ENCODE assay signal across 1 cellular context in the genomic region with DNA sequence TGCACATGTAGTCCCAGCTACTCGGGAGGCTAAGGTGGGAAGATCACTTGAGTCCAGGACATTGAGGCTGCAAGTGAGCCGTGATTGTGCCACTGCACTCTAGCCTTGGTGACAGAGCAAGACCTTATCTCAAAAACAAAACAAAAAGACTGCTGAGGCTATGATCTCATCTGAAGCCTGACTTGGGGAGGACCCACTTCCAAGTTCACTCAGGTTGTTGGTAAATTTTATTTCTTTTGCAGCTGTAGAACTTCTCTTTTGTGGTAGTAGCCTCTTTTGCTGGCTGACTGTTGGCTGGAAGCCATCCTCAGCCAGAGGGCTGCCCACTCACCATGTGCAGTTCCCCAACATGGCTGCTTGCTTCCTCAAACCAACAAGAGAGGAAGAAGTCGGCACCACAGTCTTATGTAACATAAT.
TF ChIP-seq lines count a peak whose summit lies in the region.

No MANE protein-coding gene starts in this region.

TF ChIP-seq in GM23338, 12 proteins besides CTCF, POLR2A, EP300 and RAD21 (continued from another document):
- TF ChIP-seq, protein P1, sequence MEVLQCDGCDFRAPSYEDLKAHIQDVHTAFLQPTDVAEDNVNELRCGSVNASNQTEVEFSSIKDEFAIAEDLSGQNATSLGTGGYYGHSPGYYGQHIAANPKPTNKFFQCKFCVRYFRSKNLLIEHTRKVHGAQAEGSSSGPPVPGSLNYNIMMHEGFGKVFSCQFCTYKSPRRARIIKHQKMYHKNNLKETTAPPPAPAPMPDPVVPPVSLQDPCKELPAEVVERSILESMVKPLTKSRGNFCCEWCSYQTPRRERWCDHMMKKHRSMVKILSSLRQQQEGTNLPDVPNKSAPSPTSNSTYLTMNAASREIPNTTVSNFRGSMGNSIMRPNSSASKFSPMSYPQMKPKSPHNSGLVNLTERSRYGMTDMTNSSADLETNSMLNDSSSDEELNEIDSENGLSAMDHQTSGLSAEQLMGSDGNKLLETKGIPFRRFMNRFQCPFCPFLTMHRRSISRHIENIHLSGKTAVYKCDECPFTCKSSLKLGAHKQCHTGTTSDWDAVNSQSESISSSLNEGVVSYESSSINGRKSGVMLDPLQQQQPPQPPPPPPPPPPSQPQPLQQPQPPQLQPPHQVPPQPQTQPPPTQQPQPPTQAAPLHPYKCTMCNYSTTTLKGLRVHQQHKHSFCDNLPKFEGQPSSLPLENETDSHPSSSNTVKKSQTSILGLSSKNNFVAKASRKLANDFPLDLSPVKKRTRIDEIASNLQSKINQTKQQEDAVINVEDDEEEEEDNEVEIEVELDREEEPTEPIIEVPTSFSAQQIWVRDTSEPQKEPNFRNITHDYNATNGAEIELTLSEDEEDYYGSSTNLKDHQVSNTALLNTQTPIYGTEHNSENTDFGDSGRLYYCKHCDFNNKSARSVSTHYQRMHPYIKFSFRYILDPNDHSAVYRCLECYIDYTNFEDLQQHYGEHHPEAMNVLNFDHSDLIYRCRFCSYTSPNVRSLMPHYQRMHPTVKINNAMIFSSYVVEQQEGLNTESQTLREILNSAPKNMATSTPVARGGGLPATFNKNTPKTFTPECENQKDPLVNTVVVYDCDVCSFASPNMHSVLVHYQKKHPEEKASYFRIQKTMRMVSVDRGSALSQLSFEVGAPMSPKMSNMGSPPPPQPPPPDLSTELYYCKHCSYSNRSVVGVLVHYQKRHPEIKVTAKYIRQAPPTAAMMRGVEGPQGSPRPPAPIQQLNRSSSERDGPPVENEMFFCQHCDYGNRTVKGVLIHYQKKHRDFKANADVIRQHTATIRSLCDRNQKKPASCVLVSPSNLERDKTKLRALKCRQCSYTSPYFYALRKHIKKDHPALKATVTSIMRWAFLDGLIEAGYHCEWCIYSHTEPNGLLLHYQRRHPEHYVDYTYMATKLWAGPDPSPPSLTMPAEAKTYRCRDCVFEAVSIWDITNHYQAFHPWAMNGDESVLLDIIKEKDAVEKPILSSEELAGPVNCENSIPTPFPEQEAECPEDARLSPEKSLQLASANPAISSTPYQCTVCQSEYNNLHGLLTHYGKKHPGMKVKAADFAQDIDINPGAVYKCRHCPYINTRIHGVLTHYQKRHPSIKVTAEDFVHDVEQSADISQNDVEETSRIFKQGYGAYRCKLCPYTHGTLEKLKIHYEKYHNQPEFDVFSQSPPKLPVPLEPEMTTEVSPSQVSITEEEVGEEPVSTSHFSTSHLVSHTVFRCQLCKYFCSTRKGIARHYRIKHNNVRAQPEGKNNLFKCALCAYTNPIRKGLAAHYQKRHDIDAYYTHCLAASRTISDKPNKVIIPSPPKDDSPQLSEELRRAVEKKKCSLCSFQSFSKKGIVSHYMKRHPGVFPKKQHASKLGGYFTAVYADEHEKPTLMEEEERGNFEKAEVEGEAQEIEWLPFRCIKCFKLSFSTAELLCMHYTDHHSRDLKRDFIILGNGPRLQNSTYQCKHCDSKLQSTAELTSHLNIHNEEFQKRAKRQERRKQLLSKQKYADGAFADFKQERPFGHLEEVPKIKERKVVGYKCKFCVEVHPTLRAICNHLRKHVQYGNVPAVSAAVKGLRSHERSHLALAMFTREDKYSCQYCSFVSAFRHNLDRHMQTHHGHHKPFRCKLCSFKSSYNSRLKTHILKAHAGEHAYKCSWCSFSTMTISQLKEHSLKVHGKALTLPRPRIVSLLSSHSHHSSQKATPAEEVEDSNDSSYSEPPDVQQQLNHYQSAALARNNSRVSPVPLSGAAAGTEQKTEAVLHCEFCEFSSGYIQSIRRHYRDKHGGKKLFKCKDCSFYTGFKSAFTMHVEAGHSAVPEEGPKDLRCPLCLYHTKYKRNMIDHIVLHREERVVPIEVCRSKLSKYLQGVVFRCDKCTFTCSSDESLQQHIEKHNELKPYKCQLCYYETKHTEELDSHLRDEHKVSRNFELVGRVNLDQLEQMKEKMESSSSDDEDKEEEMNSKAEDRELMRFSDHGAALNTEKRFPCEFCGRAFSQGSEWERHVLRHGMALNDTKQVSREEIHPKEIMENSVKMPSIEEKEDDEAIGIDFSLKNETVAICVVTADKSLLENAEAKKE (CRISPR knock-in tag; IDR thresholded peaks at IDR 0.05), result no peak
- no peak for TF ChIP-seq EZH2phosphoT487 (IDR thresholded peaks at IDR 0.05; ENCODE audit: unreplicated experiment)
- no peak for TF ChIP-seq ZNF114 (CRISPR knock-in tag; IDR thresholded peaks at IDR 0.05)
- TF ChIP-seq NANOG (IDR thresholded peaks at IDR 0.05; ENCODE audit: borderline replicate concordance), result no peak
- TF ChIP-seq EZH2 (IDR thresholded peaks at IDR 0.05; ENCODE audit: low read depth, unreplicated experiment), result no peak
- no peak for TF ChIP-seq STAT1 (IDR thresholded peaks at IDR 0.05; ENCODE audit: unreplicated experiment)
